In the genomic region with DNA sequence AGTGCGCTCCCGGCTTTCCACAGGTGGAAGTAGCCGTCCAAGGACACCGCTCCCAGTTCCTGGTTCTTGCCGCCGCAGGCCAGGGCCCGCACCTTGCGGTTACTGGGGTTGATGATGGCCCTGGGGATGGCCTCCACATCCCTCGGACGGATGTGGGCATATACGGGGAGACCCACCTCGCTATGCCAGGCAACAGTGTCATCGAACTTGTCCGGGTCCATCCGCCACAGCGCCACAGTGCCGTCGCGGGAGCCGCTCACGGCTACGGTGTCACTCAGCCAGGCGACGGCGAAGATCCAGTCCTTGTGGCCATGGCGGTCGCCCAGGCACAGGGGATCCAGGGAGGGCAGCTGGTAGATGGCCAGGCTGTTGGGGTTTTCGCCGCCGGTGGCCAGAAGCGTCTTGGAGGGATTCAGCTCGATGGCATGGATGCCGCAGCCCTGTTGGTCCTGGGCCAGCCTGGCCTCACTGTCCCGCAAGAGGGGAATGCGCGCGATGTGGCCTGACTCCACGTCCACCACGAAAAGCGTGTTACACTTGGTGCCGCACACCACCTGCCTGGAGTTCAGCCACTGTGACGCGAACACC, we compare ENCODE assay signal across 32 cellular contexts. TPM values are rescaled to one million over a fixed set of nuclear protein-coding genes. Genes with fewer than 3 reads are reported as not detected.
A peak's percentile ranks its signal among the peaks of the same experiment; 100 is the strongest.
DNase-seq lines count a peak whose midpoint lies in the region; ATAC-seq and TF ChIP-seq lines count a peak whose summit lies in the region.
"Had no signal": no experiment of that assay in that cellular context is flagged by ENCODE, and none has a peak within 500 bp of the region (broad histone marks: within the 10 kb centered on the region; RNA-seq: fewer than 3 reads in every experiment).

No MANE protein-coding gene starts in this region.

- H3K27ac ChIP-seq in HUES6 (ENCODE audit: low read depth, low read length): no peak overlapping the region
- H3K27ac ChIP-seq in endodermal cell (ENCODE audit: low read depth, low read length): no peak overlapping the region
- H3K27ac ChIP-seq in lung (ENCODE audit: low read depth in 1 of 2, low read length in 1 of 2): no peak overlapping the region
- H3K27ac ChIP-seq: breast epithelium, C4-2B, esophagus squamous epithelium, heart right ventricle, pancreas, suprapubic skin, VCaP had no signal

- no peak overlapping the region for H3K9ac ChIP-seq in HUES6 (ENCODE audit: low read length)
- H3K9ac ChIP-seq in endodermal cell (ENCODE audit: extremely low read depth, low read length, poor library complexity, severe bottlenecking): no peak overlapping the region

- no peaks in the 10 kb centered on the region for H3K36me3 Mint-ChIP-seq in endodermal cell (ENCODE audit: low read depth)
- H3K36me3 Mint-ChIP-seq: activated naive CD4-positive, alpha-beta T cell treated with anti-CD3 and anti-CD28 coated beads, Interleukin-2, amount 10 ng/mL, durations not matched to agents 7 days and 5 days; stimulated activated effector memory CD8-positive, alpha-beta T cell treated with anti-CD3 and anti-CD28 coated beads, Interleukin-12 subunit alpha, Interleukin-12 subunit beta, amount 100 ng/mL, for 72 hours had no signal

- H3K36me3 ChIP-seq in HUES6 (ENCODE audit: control insufficient read depth, insufficient read depth, low read length): no peaks in the 10 kb centered on the region
- no peaks in the 10 kb centered on the region for H3K36me3 ChIP-seq in endodermal cell (ENCODE audit: control insufficient read depth, insufficient read depth, low read length)
- no peaks in the 10 kb centered on the region for H3K36me3 ChIP-seq in lung (ENCODE audit: control insufficient read depth in 2 of 2, insufficient read depth in 2 of 2, low read length in 2 of 2)
- no peaks in the 10 kb centered on the region for H3K36me3 ChIP-seq in BE2C
- H3K36me3 ChIP-seq: breast epithelium, esophagus squamous epithelium, heart right ventricle, pancreas, suprapubic skin had no signal

- intact Hi-C loops in sciatic nerve (cut with DNase I): no loop called here

- WGBS in endodermal cell (ENCODE audit: insufficient coverage in 1 of 2, insufficient read length in 1 of 2), 2 experiments: 92 to 100% methylated on average over 3 to 43 of the region's 43 CpGs
- WGBS in lung, 2 donors: 78 to 79% methylated on average over 22 to 43 of the region's 43 CpGs

- H3K4me1 Mint-ChIP-seq in endodermal cell: no peaks in the 10 kb centered on the region
- H3K4me1 Mint-ChIP-seq: activated CD4-positive, alpha-beta T cell treated with anti-CD3 and anti-CD28 coated beads, Interleukin-2, amount 10 ng/mL, durations not matched to agents 24 days and 14 days; activated naive CD4-positive, alpha-beta T cell treated with anti-CD3 and anti-CD28 coated beads, Interleukin-2, amount 10 ng/mL, durations not matched to agents 7 days and 5 days; stimulated activated effector memory CD8-positive, alpha-beta T cell treated with anti-CD3 and anti-CD28 coated beads, Interleukin-12 subunit alpha, Interleukin-12 subunit beta, amount 100 ng/mL, for 72 hours had no signal

- peaks cover 43% of the 10 kb centered on the region for H3K27me3 Mint-ChIP-seq in endodermal cell (ENCODE audit: insufficient read depth)
- H3K27me3 Mint-ChIP-seq: activated CD4-positive, alpha-beta T cell treated with anti-CD3 and anti-CD28 coated beads, Interleukin-2, amount 10 ng/mL, durations not matched to agents 24 days and 14 days; activated naive CD4-positive, alpha-beta T cell treated with anti-CD3 and anti-CD28 coated beads, Interleukin-2, amount 10 ng/mL, durations not matched to agents 7 days and 5 days; natural killer cell treated with Interleukin-12 subunit alpha and Interleukin-12 subunit beta and Interleukin-15 and Interleukin-18, amount 100 ng/mL, for 72 hours had no signal

- H3K9me3 Mint-ChIP-seq in endodermal cell: peaks cover 28% of the 10 kb centered on the region
- H3K9me3 Mint-ChIP-seq: activated CD4-positive, alpha-beta T cell treated with anti-CD3 and anti-CD28 coated beads, Interleukin-2, amount 10 ng/mL, durations not matched to agents 24 days and 14 days; activated naive CD4-positive, alpha-beta T cell treated with anti-CD3 and anti-CD28 coated beads, Interleukin-2, amount 10 ng/mL, durations not matched to agents 7 days and 5 days; activated T-cell treated with anti-CD3 and anti-CD28 coated beads, Interleukin-2, amount 50 U/mL, for 4 hours had no signal

- H3K27me3 ChIP-seq in HUES6 (ENCODE audit: control insufficient read depth, insufficient read depth, low read length) (peaks cover 43% of the 10 kb centered on the region), endodermal cell (ENCODE audit: control insufficient read depth, insufficient read depth, low read length, poor library complexity, severe bottlenecking) (peaks cover 16% of the 10 kb centered on the region), lung (ENCODE audit: control insufficient read depth, insufficient read depth) (no peaks in the 10 kb centered on the region), BE2C (no peaks in the 10 kb centered on the region)
- H3K27me3 ChIP-seq: pancreas, suprapubic skin had no signal

- DNase-seq in endodermal cell (no peak), lung (ENCODE audit: low spot score) (no peak), sciatic nerve (ENCODE audit: low spot score) (no peak), NCI-H2029 treated with DMSO at 0.1 percent for 48 hours (lab: John Stamatoyannopoulos, UW) (no peak), SKM-1 treated with dmso at 0.1 percent for 144 hours (lab: John Stamatoyannopoulos, UW; ENCODE audit: unreplicated experiment) (no peak), BE2C (no peak)
- DNase-seq: activated CD4-positive, alpha-beta T cell treated with anti-CD3 and anti-CD28 coated beads, Interleukin-2, amount 10 ng/mL, durations not matched to agents 24 days and 14 days; activated naive CD4-positive, alpha-beta T cell treated with anti-CD3 and anti-CD28 coated beads, Interleukin-2, amount 10 ng/mL, durations not matched to agents 7 days and 5 days; activated T-cell treated with anti-CD3 and anti-CD28 coated beads, Interleukin-2, amount 50 U/mL, for 4 hours; amniotic stem cell; Calu3; esophagus squamous epithelium; foreskin melanocyte; IMR-90; NCI-H1694 treated with DMSO at 0.1 percent for 48 hours; NCI-H2171; NCI-H510A treated with DMSO at 0.1 percent for 48 hours; PC-3; stimulated activated CD4-positive, alpha-beta T cell treated with anti-CD3 and anti-CD28 coated beads, Interleukin-4, amount 100 ng/mL, for 24 hours had no signal

- no peaks in the 10 kb centered on the region for H3K4me1 ChIP-seq in HUES6 (ENCODE audit: control insufficient read depth, insufficient read depth, low read length)
- H3K4me1 ChIP-seq in endodermal cell (ENCODE audit: control insufficient read depth, insufficient read depth, low read length): no peaks in the 10 kb centered on the region
- peaks cover 0 to 4% of the 10 kb centered on the region in 2 donors for H3K4me1 ChIP-seq in lung (ENCODE audit: control insufficient read depth in 2 of 2, insufficient read depth in 2 of 2, low read length in 2 of 2)
- H3K4me1 ChIP-seq in BE2C: no peaks in the 10 kb centered on the region
- H3K4me1 ChIP-seq: breast epithelium, esophagus squamous epithelium, heart right ventricle, pancreas, suprapubic skin had no signal

- ATAC-seq in lung (ENCODE audit: insufficient read depth, low FRiP score) (peak; percentile 8), sciatic nerve (peak; percentile 24), HG02623 (IDR thresholded peaks at IDR 0.05; ENCODE audit: unreplicated experiment) (no peak)
- ATAC-seq: activated T-cell treated with anti-CD3 and anti-CD28 coated beads, Interleukin-2, amount 50 U/mL, for 4 hours; pancreas; PC-3; stimulated activated effector memory CD8-positive, alpha-beta T cell treated with anti-CD3 and anti-CD28 coated beads, Interleukin-12 subunit alpha, Interleukin-12 subunit beta, amount 100 ng/mL, for 72 hours had no signal

- no peak overlapping the region for H3K27ac Mint-ChIP-seq in endodermal cell
- H3K27ac Mint-ChIP-seq: activated CD4-positive, alpha-beta T cell treated with anti-CD3 and anti-CD28 coated beads, Interleukin-2, amount 10 ng/mL, durations not matched to agents 24 days and 14 days; activated naive CD4-positive, alpha-beta T cell treated with anti-CD3 and anti-CD28 coated beads, Interleukin-2, amount 10 ng/mL, durations not matched to agents 7 days and 5 days; natural killer cell treated with Interleukin-12 subunit alpha and Interleukin-12 subunit beta and Interleukin-15 and Interleukin-18, amount 100 ng/mL, for 72 hours; stimulated activated effector memory CD8-positive, alpha-beta T cell treated with anti-CD3 and anti-CD28 coated beads, Interleukin-12 subunit alpha, Interleukin-12 subunit beta, amount 100 ng/mL, for 72 hours; T-helper 2 cell treated with Interferon-gamma antibody and Interleukin-4, amounts not matched to agents 5 μg/mL and 100 μg/mL, for 36 hours had no signal

- no peak for TF ChIP-seq CTCF in endodermal cell (conservative IDR thresholded peaks at IDR 0.05)
- no peak for TF ChIP-seq CTCF in lung (IDR thresholded peaks at IDR 0.05; ENCODE audit: control extremely low read depth, extremely low read depth)
- TF ChIP-seq CTCF in BE2C (IDR thresholded peaks at IDR 0.05; ENCODE audit: low read depth, low read length): no peak

- H3K4me3 ChIP-seq in HUES6 (ENCODE audit: low read depth, low read length) (peak overlapping the region; percentile 60), endodermal cell (ENCODE audit: low read length) (no peak overlapping the region), lung (no peak overlapping the region), BE2C (ENCODE audit: low read depth, low read length) (no peak overlapping the region)
- H3K4me3 ChIP-seq: esophagus squamous epithelium, heart right ventricle, pancreas had no signal

- peak overlapping the region; percentile 64 for H3K4me3 Mint-ChIP-seq in endodermal cell
- H3K4me3 Mint-ChIP-seq: activated CD4-positive, alpha-beta T cell treated with anti-CD3 and anti-CD28 coated beads, Interleukin-2, amount 10 ng/mL, durations not matched to agents 24 days and 14 days; activated naive CD4-positive, alpha-beta T cell treated with anti-CD3 and anti-CD28 coated beads, Interleukin-2, amount 10 ng/mL, durations not matched to agents 7 days and 5 days; activated T-cell treated with anti-CD3 and anti-CD28 coated beads, Interleukin-2, amount 50 U/mL, for 4 hours; natural killer cell treated with Interleukin-12 subunit alpha and Interleukin-12 subunit beta and Interleukin-15 and Interleukin-18, amount 100 ng/mL, for 72 hours; stimulated activated effector memory CD8-positive, alpha-beta T cell treated with anti-CD3 and anti-CD28 coated beads, Interleukin-12 subunit alpha, Interleukin-12 subunit beta, amount 100 ng/mL, for 72 hours; T-helper 2 cell treated with Interferon-gamma antibody and Interleukin-4, amounts not matched to agents 5 μg/mL and 100 μg/mL, for 36 hours had no signal

- H3K9me3 ChIP-seq in HUES6 (ENCODE audit: control insufficient read depth, insufficient read depth, low read depth, low read length) (no peaks in the 10 kb centered on the region), endodermal cell (ENCODE audit: control insufficient read depth, low read length) (no peaks in the 10 kb centered on the region), lung (ENCODE audit: control insufficient read depth in 2 of 2, insufficient read depth in 1 of 2, low read length in 1 of 2) (peaks cover 0 to 20% of the 10 kb centered on the region in 2 donors), BE2C (no peaks in the 10 kb centered on the region)
- H3K9me3 ChIP-seq: breast epithelium, esophagus squamous epithelium, pancreas, suprapubic skin had no signal

RNA-seq across cellular contexts. Expression of gene DCAF12L1, which starts 0.8 kb away (rescaled TPM):
- total RNA-seq in endodermal cell (1 to 10 TPM; 1.9 to 2.8 TPM), lung (not detected), sciatic nerve (not detected)
- 0.46 TPM for polyA plus RNA-seq in endodermal cell (2013, experiment 1 of 2)
- 0.25 TPM for polyA plus RNA-seq in endodermal cell (2013, experiment 2 of 2)
- polyA plus RNA-seq in lung: not detected
- polyA plus RNA-seq in BE2C (2012; ENCODE audit: insufficient read depth, insufficient read length, low read depth): not detected
- total RNA-seq: activated CD4-positive, alpha-beta T cell treated with anti-CD3 and anti-CD28 coated beads, Interleukin-2, amount 10 ng/mL, durations not matched to agents 24 days and 14 days; activated T-cell treated with anti-CD3 and anti-CD28 coated beads, Interleukin-2, amount 50 U/mL, for 4 hours; breast epithelium; Calu3; esophagus squamous epithelium; heart right ventricle; IMR-90; lower leg skin; mononuclear cell; natural killer cell treated with Interleukin-12 subunit alpha and Interleukin-12 subunit beta and Interleukin-15 and Interleukin-18, amount 100 ng/mL, for 72 hours; PC-3; suprapubic skin had no signal
- polyA plus RNA-seq: heart right ventricle, IMR-90, pancreas had no signal
